ENCODE assay signal across 18 cellular contexts in the genomic region with DNA sequence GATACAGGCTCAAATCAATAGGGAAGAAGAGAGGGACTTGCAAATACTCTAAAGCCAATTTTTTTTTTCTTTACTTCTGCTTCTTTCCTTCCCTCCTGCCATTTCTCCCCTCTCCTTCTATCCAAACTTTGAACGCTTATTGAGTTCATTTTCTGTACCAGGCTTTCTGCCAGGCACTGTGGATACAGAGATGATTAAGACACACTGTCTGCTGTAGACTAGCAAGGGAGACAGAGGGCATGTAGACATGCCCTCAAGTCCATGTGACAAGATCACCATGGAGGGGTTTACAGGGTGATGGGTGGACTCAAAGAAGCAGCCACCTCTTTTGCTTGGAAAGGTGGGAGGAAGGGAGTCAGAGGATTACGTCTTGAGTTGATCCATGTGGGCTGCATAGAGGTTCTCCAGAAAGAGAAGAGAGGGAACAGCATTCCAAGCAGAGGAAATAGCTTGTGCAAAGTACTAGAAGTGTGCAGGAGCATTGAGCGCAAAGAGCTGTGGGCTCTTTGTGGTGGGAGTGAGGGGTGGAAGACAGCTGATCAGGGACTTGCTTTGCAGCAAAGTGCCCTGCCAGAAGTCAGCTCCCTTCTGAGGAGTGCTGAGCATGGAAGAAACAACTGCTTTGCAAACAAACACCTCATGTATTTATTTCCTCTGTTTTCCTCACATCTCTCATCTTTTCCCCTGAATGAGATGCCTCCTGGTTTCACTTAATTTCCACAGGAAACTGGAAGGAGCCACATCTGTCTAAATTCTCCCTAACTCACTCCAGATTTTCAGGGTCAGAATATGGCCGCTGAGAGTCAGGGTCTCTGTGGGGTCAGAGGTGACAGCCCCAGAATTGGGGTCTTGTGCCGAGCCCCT.
DNase-seq lines count a peak whose midpoint lies in the region; ATAC-seq, FAIRE-seq and TF ChIP-seq lines count a peak whose summit lies in the region.
"Had no signal": no experiment of that assay in that cellular context is flagged by ENCODE, and none has a peak within 500 bp of the region (broad histone marks: within the 10 kb centered on the region; RNA-seq: fewer than 3 reads in every experiment).

No MANE protein-coding gene starts in this region.

- H3K23ac ChIP-seq in neuronal stem cell (ENCODE audit: low read depth, low read length, poor library complexity), result no peak overlapping the region

- H2AK5ac ChIP-seq in neuronal stem cell (ENCODE audit: low read depth, low read length), result peak overlapping the region; percentile 29

- H4K91ac ChIP-seq in neuronal stem cell (ENCODE audit: low read depth, low read length, poor library complexity), result no peak overlapping the region

- H3K36me3 ChIP-seq in right atrium auricular region (no peaks in the 10 kb centered on the region), heart right ventricle (no peaks in the 10 kb centered on the region), neuronal stem cell (replicated peaks in 1 of 2; ENCODE audit: control insufficient read depth in 2 of 2, insufficient read depth in 2 of 2, low read length in 2 of 2) (no peaks in the 10 kb centered on the region), small intestine (ENCODE audit: control insufficient read depth in 2 of 2, insufficient read depth in 2 of 2, low read length in 2 of 2) (no peaks in the 10 kb centered on the region)
- H3K36me3 ChIP-seq: MG63 had no signal

- no peaks in the 10 kb centered on the region for H3K9me3 Mint-ChIP-seq in activated T-cell treated with anti-CD3 and anti-CD28 coated beads, Interleukin-2, amount 50 U/mL, for 4 hours
- H3K9me3 Mint-ChIP-seq in stimulated activated naive B cell treated with anti-CD40 and anti-IgM and Interleukin-4, amounts not matched to agents 10 μg/mL and 1 μg/mL and 100 μg/mL, for 72 hours, result no peaks in the 10 kb centered on the region

- no peak overlapping the region for H3K9ac ChIP-seq in neuronal stem cell (ENCODE audit: low read depth, low read length, poor library complexity)

- ATAC-seq in heart right ventricle, result peak in 3 of 8 donors; percentile 6 to 23 (median 15)
- ATAC-seq in activated T-cell treated with anti-CD3 and anti-CD28 coated beads, Interleukin-2, amount 50 U/mL, for 4 hours, result no peak
- ATAC-seq in stimulated activated naive B cell treated with anti-CD40 and anti-IgM and Interleukin-4, amounts not matched to agents 10 μg/mL and 1 μg/mL and 100 μg/mL, for 72 hours (replicated peaks), result no peak
- ATAC-seq in GM21423 (IDR thresholded peaks at IDR 0.05; ENCODE audit: unreplicated experiment), result no peak
- ATAC-seq: Panc1 had no signal

- TF ChIP-seq CTCF in right atrium auricular region (IDR thresholded peaks at IDR 0.05) (no peak), heart right ventricle (IDR thresholded peaks at IDR 0.05) (no peak)

- H3K36me3 Mint-ChIP-seq in activated T-cell treated with anti-CD3 and anti-CD28 coated beads, Interleukin-2, amount 50 U/mL, for 4 hours (ENCODE audit: insufficient read depth), result no peaks in the 10 kb centered on the region
- H3K36me3 Mint-ChIP-seq in stimulated activated naive B cell treated with anti-CD40 and anti-IgM and Interleukin-4, amounts not matched to agents 10 μg/mL and 1 μg/mL and 100 μg/mL, for 72 hours, result no peaks in the 10 kb centered on the region

- no peak overlapping the region for H3K14ac ChIP-seq in neuronal stem cell (ENCODE audit: low read length)

- H3K79me1 ChIP-seq in neuronal stem cell (ENCODE audit: low read depth, low read length), result no peaks in the 10 kb centered on the region

- no peak overlapping the region for H3K27ac Mint-ChIP-seq in stimulated activated naive B cell treated with anti-CD40 and anti-IgM and Interleukin-4, amounts not matched to agents 10 μg/mL and 1 μg/mL and 100 μg/mL, for 72 hours

- peaks cover 0 to 40% of the 10 kb centered on the region in 2 donors for H3K4me1 ChIP-seq in right atrium auricular region
- peaks cover 2 to 57% (median 40%) of the 10 kb centered on the region in 9 donors for H3K4me1 ChIP-seq in heart right ventricle
- H3K4me1 ChIP-seq in neuronal stem cell (ENCODE audit: control insufficient read depth in 2 of 2, insufficient read depth in 1 of 2, low read depth in 1 of 2, low read length in 2 of 2), result no peaks in the 10 kb centered on the region
- H3K4me1 ChIP-seq in small intestine (ENCODE audit: control insufficient read depth in 2 of 2, insufficient read depth in 1 of 2, low read depth in 1 of 2, low read length in 1 of 2), result no peaks in the 10 kb centered on the region

- H3K27me3 ChIP-seq in right atrium auricular region, result no peaks in the 10 kb centered on the region
- H3K27me3 ChIP-seq in heart right ventricle, result no peaks in the 10 kb centered on the region
- peaks cover 0 to 35% (median 0%) of the 10 kb centered on the region in 3 experiments for H3K27me3 ChIP-seq in neuronal stem cell (ENCODE audit: control insufficient read depth in 3 of 3, insufficient read depth in 3 of 3, low read depth in 1 of 3, low read length in 3 of 3)
- H3K27me3 ChIP-seq in small intestine (ENCODE audit: control insufficient read depth in 2 of 2, insufficient read depth in 2 of 2, low read length in 2 of 2), result no peaks in the 10 kb centered on the region
- H3K27me3 ChIP-seq: MG63 had no signal

- H4K8ac ChIP-seq in neuronal stem cell (ENCODE audit: low read depth, low read length), result no peak overlapping the region

- H2BK120ac ChIP-seq in neuronal stem cell (ENCODE audit: low read depth, low read length), result peak overlapping the region; percentile 12

- H2BK12ac ChIP-seq in neuronal stem cell (ENCODE audit: low read length), result no peak overlapping the region

- no peak overlapping the region for H3K4ac ChIP-seq in neuronal stem cell (ENCODE audit: low read length)

- no peak for FAIRE-seq in small intestine (lab: Jason Lieb, UNC)

- H3K27ac ChIP-seq in right atrium auricular region (peak overlapping the region in 1 of 2 donors; percentile 28), heart right ventricle (peak overlapping the region in 6 of 10 donors; percentile 14 to 91 (median 60)), neuronal stem cell (replicated peaks; ENCODE audit: low read length) (no peak overlapping the region), small intestine (ENCODE audit: low read depth in 1 of 2, low read length in 1 of 2) (no peak overlapping the region)
- H3K27ac ChIP-seq: C4-2B had no signal

- 66 to 72% methylated on average over 5 of the region's 5 CpGs for WGBS in heart right ventricle, 2 donors
- WGBS in neuronal stem cell (ENCODE audit: extremely low coverage in 2 of 2, insufficient read length in 2 of 2, insufficient replicate concordance in 1 of 2), 2 donors, result no CpG with 5 or more reads among the region's 5 CpGs
- WGBS in small intestine, 3 donors, result 70 to 82% (median 79%) methylated on average over 5 of the region's 5 CpGs

- no peaks in the 10 kb centered on the region for H3K4me1 Mint-ChIP-seq in activated T-cell treated with anti-CD3 and anti-CD28 coated beads, Interleukin-2, amount 50 U/mL, for 4 hours (ENCODE audit: low read depth)
- no peaks in the 10 kb centered on the region for H3K4me1 Mint-ChIP-seq in stimulated activated naive B cell treated with anti-CD40 and anti-IgM and Interleukin-4, amounts not matched to agents 10 μg/mL and 1 μg/mL and 100 μg/mL, for 72 hours

- H3K18ac ChIP-seq in neuronal stem cell (ENCODE audit: low read length), result no peak overlapping the region

- peak; percentile 27 for DNase-seq in cardiac septum (ENCODE audit: low spot score)
- DNase-seq in right atrium auricular region (ENCODE audit: low spot score), result no peak
- no peak for DNase-seq in heart right ventricle
- DNase-seq in neuronal stem cell (ENCODE audit: low spot score), result no peak
- no peak for DNase-seq in small intestine
- DNase-seq in activated T-cell treated with anti-CD3 and anti-CD28 coated beads, Interleukin-2, amount 50 U/mL, for 4 hours, result no peak
- no peak for DNase-seq in stimulated activated naive B cell treated with anti-CD40 and anti-IgM and Interleukin-4, amounts not matched to agents 10 μg/mL and 1 μg/mL and 100 μg/mL, for 72 hours
- DNase-seq: DMS153, EL, HCEC 1CT, MG63, NCI-H1105, NCI-H187, NCI-H446, NCI-H774 had no signal

- no peak overlapping the region for H2BK15ac ChIP-seq in neuronal stem cell (ENCODE audit: low read length)

- H3K27me3 Mint-ChIP-seq in activated T-cell treated with anti-CD3 and anti-CD28 coated beads, Interleukin-2, amount 50 U/mL, for 4 hours (ENCODE audit: low read depth), result peaks cover 14% of the 10 kb centered on the region
- peaks cover 15 to 24% of the 10 kb centered on the region in 2 donors for H3K27me3 Mint-ChIP-seq in stimulated activated naive B cell treated with anti-CD40 and anti-IgM and Interleukin-4, amounts not matched to agents 10 μg/mL and 1 μg/mL and 100 μg/mL, for 72 hours

- H2AFZ ChIP-seq in neuronal stem cell (ENCODE audit: low read length), result no peak overlapping the region

- no peak overlapping the region for H3K4me3 Mint-ChIP-seq in activated T-cell treated with anti-CD3 and anti-CD28 coated beads, Interleukin-2, amount 50 U/mL, for 4 hours
- no peak overlapping the region for H3K4me3 Mint-ChIP-seq in stimulated activated naive B cell treated with anti-CD40 and anti-IgM and Interleukin-4, amounts not matched to agents 10 μg/mL and 1 μg/mL and 100 μg/mL, for 72 hours

- no peak overlapping the region for H3K4me2 ChIP-seq in neuronal stem cell (ENCODE audit: insufficient read depth, low read length, poor library complexity, severe bottlenecking)

- H3K9me3 ChIP-seq in right atrium auricular region (no peaks in the 10 kb centered on the region), heart right ventricle (no peaks in the 10 kb centered on the region), neuronal stem cell (replicated peaks in 1 of 2; ENCODE audit: control insufficient read depth in 2 of 2, insufficient read depth in 1 of 2, low read depth in 1 of 2, low read length in 2 of 2) (no peaks in the 10 kb centered on the region), small intestine (ENCODE audit: control insufficient read depth, low read depth) (no peaks in the 10 kb centered on the region)
- H3K9me3 ChIP-seq: MG63 had no signal

- H2BK5ac ChIP-seq in neuronal stem cell (ENCODE audit: low read length), result no peak overlapping the region

- intact Hi-C loops in cardiac septum (cut with DNase I), result no loop called here
- intact Hi-C loops in heart right ventricle (cut with DNase I), result no loop called here

- H3K4me3 ChIP-seq in right atrium auricular region (no peak overlapping the region), heart right ventricle (no peak overlapping the region), neuronal stem cell (ENCODE audit: low read length in 2 of 2) (no peak overlapping the region), small intestine (ENCODE audit: low read depth in 1 of 2, low read length in 2 of 2) (no peak overlapping the region)
- H3K4me3 ChIP-seq: MG63 had no signal

Comparison
In these comparisons a context has a peak if more than half of its experiments do, and no peak if none do; other contexts are left out.
1. H3K27ac ChIP-seq: peak in heart right ventricle (6 of 10); none in neuronal stem cell (single experiment) and small intestine (0 of 2).